Comparison of ENCODE assay signal across 2 cellular contexts in genomic region chr6:156718647-156719394, GRCh38.
A peak's percentile ranks its signal among the peaks of the same experiment; 100 is the strongest.
TF ChIP-seq lines count a peak whose summit lies in the region.

No MANE protein-coding gene starts in this region.

TF ChIP-seq in K562, 482 proteins besides CTCF, POLR2A, EP300 and RAD21 (continues in another document):
- peak; percentile 85 for TF ChIP-seq JUND (IDR thresholded peaks at IDR 0.05; ENCODE audit: borderline replicate concordance, low read depth, low read length)
- TF ChIP-seq JUND (tag; IDR thresholded peaks at IDR 0.05; ENCODE audit: borderline replicate concordance, low read depth, low read length): peak; percentile 84; the same call in 2 of the 3 replicates
- no peak for TF ChIP-seq ZNF445 (CRISPR knock-in tag; IDR thresholded peaks at IDR 0.05; ENCODE audit: low read depth)
- no peak for TF ChIP-seq TEAD2 (tag; IDR thresholded peaks at IDR 0.05)
- 0 out of 3 replicates have a peak, but pooled peaks of 1 of the 2 experiments have one; percentile 50 for TF ChIP-seq CBX3 (IDR thresholded peaks at IDR 0.05; ENCODE audit: borderline replicate concordance in 1 of 2, low read length in 2 of 2)
- TF ChIP-seq DMBX1 (CRISPR knock-in tag; IDR thresholded peaks at IDR 0.05; ENCODE audit: borderline replicate concordance): peak; percentile 73; the same call in 1 of the 2 replicates
- 0 out of 2 replicates have a peak, but pooled peaks have one; percentile 41 for TF ChIP-seq NFE2 (IDR thresholded peaks at IDR 0.05; ENCODE audit: low read depth)
- TF ChIP-seq BRCA1 (IDR thresholded peaks at IDR 0.05): no peak
- no peak for TF ChIP-seq BRCA1 (CRISPR knock-in tag; IDR thresholded peaks at IDR 0.05)
- 0 out of 2 replicates have a peak, but pooled peaks have one; percentile 35 for TF ChIP-seq TEAD4 (IDR thresholded peaks at IDR 0.05; ENCODE audit: low read length)
- no peak for TF ChIP-seq TEAD4 (CRISPR knock-in tag; IDR thresholded peaks at IDR 0.05; ENCODE audit: borderline replicate concordance)
- no peak for TF ChIP-seq ZNF24 (IDR thresholded peaks at IDR 0.05)
- TF ChIP-seq, protein P1, sequence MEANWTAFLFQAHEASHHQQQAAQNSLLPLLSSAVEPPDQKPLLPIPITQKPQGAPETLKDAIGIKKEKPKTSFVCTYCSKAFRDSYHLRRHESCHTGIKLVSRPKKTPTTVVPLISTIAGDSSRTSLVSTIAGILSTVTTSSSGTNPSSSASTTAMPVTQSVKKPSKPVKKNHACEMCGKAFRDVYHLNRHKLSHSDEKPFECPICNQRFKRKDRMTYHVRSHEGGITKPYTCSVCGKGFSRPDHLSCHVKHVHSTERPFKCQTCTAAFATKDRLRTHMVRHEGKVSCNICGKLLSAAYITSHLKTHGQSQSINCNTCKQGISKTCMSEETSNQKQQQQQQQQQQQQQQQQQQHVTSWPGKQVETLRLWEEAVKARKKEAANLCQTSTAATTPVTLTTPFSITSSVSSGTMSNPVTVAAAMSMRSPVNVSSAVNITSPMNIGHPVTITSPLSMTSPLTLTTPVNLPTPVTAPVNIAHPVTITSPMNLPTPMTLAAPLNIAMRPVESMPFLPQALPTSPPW (CRISPR knock-in tag; IDR thresholded peaks at IDR 0.05): peak; percentile 8; the same call in 1 of the 2 replicates
- TF ChIP-seq DPF2 (IDR thresholded peaks at IDR 0.05): no peak
- TF ChIP-seq, protein P2, sequence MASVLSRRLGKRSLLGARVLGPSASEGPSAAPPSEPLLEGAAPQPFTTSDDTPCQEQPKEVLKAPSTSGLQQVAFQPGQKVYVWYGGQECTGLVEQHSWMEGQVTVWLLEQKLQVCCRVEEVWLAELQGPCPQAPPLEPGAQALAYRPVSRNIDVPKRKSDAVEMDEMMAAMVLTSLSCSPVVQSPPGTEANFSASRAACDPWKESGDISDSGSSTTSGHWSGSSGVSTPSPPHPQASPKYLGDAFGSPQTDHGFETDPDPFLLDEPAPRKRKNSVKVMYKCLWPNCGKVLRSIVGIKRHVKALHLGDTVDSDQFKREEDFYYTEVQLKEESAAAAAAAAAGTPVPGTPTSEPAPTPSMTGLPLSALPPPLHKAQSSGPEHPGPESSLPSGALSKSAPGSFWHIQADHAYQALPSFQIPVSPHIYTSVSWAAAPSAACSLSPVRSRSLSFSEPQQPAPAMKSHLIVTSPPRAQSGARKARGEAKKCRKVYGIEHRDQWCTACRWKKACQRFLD (CRISPR knock-in tag; IDR thresholded peaks at IDR 0.05): peak; percentile 64; the same call in 1 of the 2 replicates
- TF ChIP-seq PRDM10 (IDR thresholded peaks at IDR 0.05; ENCODE audit: partially characterized antibody): peak; percentile 7
- TF ChIP-seq ZSCAN29 (IDR thresholded peaks at IDR 0.05): no peak
- no peak for TF ChIP-seq TOE1 (IDR thresholded peaks at IDR 0.05; ENCODE audit: borderline replicate concordance)
- no peak for TF ChIP-seq TOE1 (CRISPR knock-in tag; IDR thresholded peaks at IDR 0.05; ENCODE audit: borderline replicate concordance, low read depth)
- 0 out of 2 replicates have a peak, but pooled peaks have one; percentile 37 for TF ChIP-seq ZNF311 (CRISPR knock-in tag; IDR thresholded peaks at IDR 0.05)
- peak; percentile 15; the same call in 1 of the 2 replicates for TF ChIP-seq SMARCA5 (IDR thresholded peaks at IDR 0.05)
- no peak for TF ChIP-seq STAT5A (IDR thresholded peaks at IDR 0.05; ENCODE audit: borderline replicate concordance, low read length)
- TF ChIP-seq, protein P3, sequence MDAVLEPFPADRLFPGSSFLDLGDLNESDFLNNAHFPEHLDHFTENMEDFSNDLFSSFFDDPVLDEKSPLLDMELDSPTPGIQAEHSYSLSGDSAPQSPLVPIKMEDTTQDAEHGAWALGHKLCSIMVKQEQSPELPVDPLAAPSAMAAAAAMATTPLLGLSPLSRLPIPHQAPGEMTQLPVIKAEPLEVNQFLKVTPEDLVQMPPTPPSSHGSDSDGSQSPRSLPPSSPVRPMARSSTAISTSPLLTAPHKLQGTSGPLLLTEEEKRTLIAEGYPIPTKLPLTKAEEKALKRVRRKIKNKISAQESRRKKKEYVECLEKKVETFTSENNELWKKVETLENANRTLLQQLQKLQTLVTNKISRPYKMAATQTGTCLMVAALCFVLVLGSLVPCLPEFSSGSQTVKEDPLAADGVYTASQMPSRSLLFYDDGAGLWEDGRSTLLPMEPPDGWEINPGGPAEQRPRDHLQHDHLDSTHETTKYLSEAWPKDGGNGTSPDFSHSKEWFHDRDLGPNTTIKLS (IDR thresholded peaks at IDR 0.05; ENCODE audit: borderline replicate concordance, low read depth): no peak
- TF ChIP-seq L3MBTL2 (IDR thresholded peaks at IDR 0.05): peak; percentile 91
- no peak for TF ChIP-seq MCM2 (IDR thresholded peaks at IDR 0.05; ENCODE audit: low read depth)
- 0 out of 2 replicates have a peak, but pooled peaks have one; percentile 16 for TF ChIP-seq C11orf30 (IDR thresholded peaks at IDR 0.05; ENCODE audit: low read depth)

TF ChIP-seq in liver, 16 proteins besides CTCF, POLR2A, EP300 and RAD21 (continued from another document):
- TF ChIP-seq HNF4A (conservative IDR thresholded peaks at IDR 0.05): no peak
- no peak for TF ChIP-seq HNF4G (IDR thresholded peaks at IDR 0.05)
- no peak for TF ChIP-seq ATF3 (IDR thresholded peaks at IDR 0.05)
- TF ChIP-seq MAX (IDR thresholded peaks at IDR 0.05): no peak
- TF ChIP-seq NR2F2 (IDR thresholded peaks at IDR 0.05): no peak
- TF ChIP-seq ZBTB33 (IDR thresholded peaks at IDR 0.05): no peak
- TF ChIP-seq YY1 (IDR thresholded peaks at IDR 0.05): no peak
- no peak for TF ChIP-seq JUND (IDR thresholded peaks at IDR 0.05)
- TF ChIP-seq, protein P4, sequence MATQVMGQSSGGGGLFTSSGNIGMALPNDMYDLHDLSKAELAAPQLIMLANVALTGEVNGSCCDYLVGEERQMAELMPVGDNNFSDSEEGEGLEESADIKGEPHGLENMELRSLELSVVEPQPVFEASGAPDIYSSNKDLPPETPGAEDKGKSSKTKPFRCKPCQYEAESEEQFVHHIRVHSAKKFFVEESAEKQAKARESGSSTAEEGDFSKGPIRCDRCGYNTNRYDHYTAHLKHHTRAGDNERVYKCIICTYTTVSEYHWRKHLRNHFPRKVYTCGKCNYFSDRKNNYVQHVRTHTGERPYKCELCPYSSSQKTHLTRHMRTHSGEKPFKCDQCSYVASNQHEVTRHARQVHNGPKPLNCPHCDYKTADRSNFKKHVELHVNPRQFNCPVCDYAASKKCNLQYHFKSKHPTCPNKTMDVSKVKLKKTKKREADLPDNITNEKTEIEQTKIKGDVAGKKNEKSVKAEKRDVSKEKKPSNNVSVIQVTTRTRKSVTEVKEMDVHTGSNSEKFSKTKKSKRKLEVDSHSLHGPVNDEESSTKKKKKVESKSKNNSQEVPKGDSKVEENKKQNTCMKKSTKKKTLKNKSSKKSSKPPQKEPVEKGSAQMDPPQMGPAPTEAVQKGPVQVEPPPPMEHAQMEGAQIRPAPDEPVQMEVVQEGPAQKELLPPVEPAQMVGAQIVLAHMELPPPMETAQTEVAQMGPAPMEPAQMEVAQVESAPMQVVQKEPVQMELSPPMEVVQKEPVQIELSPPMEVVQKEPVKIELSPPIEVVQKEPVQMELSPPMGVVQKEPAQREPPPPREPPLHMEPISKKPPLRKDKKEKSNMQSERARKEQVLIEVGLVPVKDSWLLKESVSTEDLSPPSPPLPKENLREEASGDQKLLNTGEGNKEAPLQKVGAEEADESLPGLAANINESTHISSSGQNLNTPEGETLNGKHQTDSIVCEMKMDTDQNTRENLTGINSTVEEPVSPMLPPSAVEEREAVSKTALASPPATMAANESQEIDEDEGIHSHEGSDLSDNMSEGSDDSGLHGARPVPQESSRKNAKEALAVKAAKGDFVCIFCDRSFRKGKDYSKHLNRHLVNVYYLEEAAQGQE (IDR thresholded peaks at IDR 0.05): no peak
- no peak for TF ChIP-seq FOXA1 (IDR thresholded peaks at IDR 0.05)
- no peak for TF ChIP-seq EGR1 (IDR thresholded peaks at IDR 0.05; ENCODE audit: low read depth in 2 of 2)
- no peak for TF ChIP-seq RXRA (IDR thresholded peaks at IDR 0.05)
